In the genomic region with DNA sequence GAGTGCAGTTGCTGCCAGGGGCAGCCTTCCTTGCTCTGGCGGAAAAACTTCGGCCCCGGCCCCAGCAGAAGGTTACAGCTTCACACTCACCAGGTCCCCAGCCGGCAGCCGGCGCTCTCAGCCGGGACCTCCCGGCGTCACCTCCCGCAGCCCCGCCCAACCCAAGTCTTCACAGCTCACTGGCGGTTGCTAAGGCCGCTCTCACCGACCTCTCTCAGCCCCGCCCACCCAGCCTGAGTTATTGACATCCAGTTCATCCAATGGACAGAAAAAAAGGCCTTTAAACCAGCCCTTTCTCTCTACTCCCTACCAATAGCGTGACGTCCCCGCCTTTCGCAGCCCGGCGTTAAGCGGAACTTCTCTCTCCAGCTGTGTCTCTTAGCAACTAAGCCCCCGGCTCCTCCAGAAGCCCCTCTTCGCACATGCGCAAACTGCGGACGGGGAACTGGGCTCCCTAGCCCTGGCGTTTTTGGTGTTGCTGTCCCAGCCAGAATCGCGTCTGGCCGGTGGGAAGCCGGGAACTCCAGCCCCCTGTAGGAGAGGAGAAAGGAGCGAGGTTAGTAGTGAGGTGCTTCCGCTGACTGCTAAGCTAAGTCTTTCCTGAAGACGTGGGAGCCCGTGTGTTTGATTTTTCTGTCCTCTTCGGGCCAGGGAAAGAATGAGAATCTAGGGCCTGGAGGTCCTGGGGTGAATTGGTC, we compare ENCODE assay signal across 8 cellular contexts. TPM values are rescaled to one million over a fixed set of nuclear protein-coding genes. Genes with fewer than 3 reads are reported as not detected.
DNase-seq lines count a peak whose midpoint lies in the region; ATAC-seq and TF ChIP-seq lines count a peak whose summit lies in the region.

A gene (plus strand): TSS at position 376 of the 698 bp plus-strand sequence. CDS start 9,189 bp downstream, outside the sequence.

- peak within 1 kb of the TSS; percentile 96 for H3K27ac Mint-ChIP-seq in activated CD4-positive, alpha-beta T cell treated with anti-CD3 and anti-CD28 coated beads, Interleukin-2, amount 10 ng/mL, durations not matched to agents 24 days and 14 days

- TF ChIP-seq CTCF in coronary artery (IDR thresholded peaks at IDR 0.05): no peak

- intact Hi-C loops in activated CD4-positive, alpha-beta T cell treated with anti-CD3 and anti-CD28 coated beads, Interleukin-2, amount 10 ng/mL, durations not matched to agents 24 days and 14 days (cut with micrococcal nuclease): loop anchor here (1.0 to 2.0 kb wide), 6 partner anchors 14 to 199 kb away; a partner anchor contains a TSS

- H3K4me3 Mint-ChIP-seq in activated CD4-positive, alpha-beta T cell treated with anti-CD3 and anti-CD28 coated beads, Interleukin-2, amount 10 ng/mL, durations not matched to agents 24 days and 14 days: peak within 1 kb of the TSS; percentile 94

- ATAC-seq in GM19351 (IDR thresholded peaks at IDR 0.05; ENCODE audit: unreplicated experiment): peak; percentile 99
- ATAC-seq in HG03520 (IDR thresholded peaks at IDR 0.05; ENCODE audit: unreplicated experiment): peak; percentile 100

- DNase-seq in C1 segment of cervical spinal cord (lab: John Stamatoyannopoulos, UW): peak; percentile 38 to 99 (median 96)
- peak; percentile 99 for DNase-seq in NCI-H526 (lab: John Stamatoyannopoulos, UW)
- peak; percentile 100 for DNase-seq in activated CD4-positive, alpha-beta T cell treated with anti-CD3 and anti-CD28 coated beads, Interleukin-2, amount 10 ng/mL, durations not matched to agents 24 days and 14 days
- peak; percentile 99 for DNase-seq in coronary artery (ENCODE audit: low spot score)
- peak; percentile 96 to 99 (median 98) for DNase-seq in stimulated activated CD4-positive, alpha-beta T cell treated with anti-CD3 and anti-CD28 coated beads, Interleukin-1b, Interleukin-23, amount 100 ng/mL, for 24 hours (ENCODE audit: low read depth in 4 of 4, low spot score in 1 of 4)

- H3K27ac ChIP-seq in coronary artery (peak within 1 kb of the TSS; percentile 73 to 87), layer of hippocampus (ENCODE audit: low read depth, low read length) (peak within 1 kb of the TSS; percentile 53)

- H3K4me3 ChIP-seq in coronary artery: peak within 1 kb of the TSS; percentile 68

- H3K27me3 ChIP-seq in layer of hippocampus (ENCODE audit: control insufficient read depth, insufficient read depth, low read length): no peaks in the 10 kb centered on the region

- no peaks in the 10 kb centered on the region for H3K27me3 Mint-ChIP-seq in activated CD4-positive, alpha-beta T cell treated with anti-CD3 and anti-CD28 coated beads, Interleukin-2, amount 10 ng/mL, durations not matched to agents 24 days and 14 days

- H3K9me3 Mint-ChIP-seq in activated CD4-positive, alpha-beta T cell treated with anti-CD3 and anti-CD28 coated beads, Interleukin-2, amount 10 ng/mL, durations not matched to agents 24 days and 14 days: no peaks in the 10 kb centered on the region

- peaks cover 25% of the 10 kb centered on the region for H3K4me1 Mint-ChIP-seq in activated CD4-positive, alpha-beta T cell treated with anti-CD3 and anti-CD28 coated beads, Interleukin-2, amount 10 ng/mL, durations not matched to agents 24 days and 14 days

- peaks cover 12% of the 10 kb centered on the region for H3K36me3 Mint-ChIP-seq in activated CD4-positive, alpha-beta T cell treated with anti-CD3 and anti-CD28 coated beads, Interleukin-2, amount 10 ng/mL, durations not matched to agents 24 days and 14 days (ENCODE audit: low read depth)

RNA-seq across cellular contexts. Expression of the gene that starts here (rescaled TPM):
- 3.8 and 4.7 TPM in 2 replicates for total RNA-seq in activated CD4-positive, alpha-beta T cell treated with anti-CD3 and anti-CD28 coated beads, Interleukin-2, amount 10 ng/mL, durations not matched to agents 24 days and 14 days

Comparison
In these comparisons a context has a peak if more than half of its experiments do, and no peak if none do; other contexts are left out.
1. Peak in every context shown above with its lines: DNase-seq, ATAC-seq, H3K4me3 ChIP-seq and H3K27ac ChIP-seq.